ENCODE assay signal across 8 cellular contexts in genomic region chr7:133253522-133253882, GRCh38. TPM values are rescaled to one million over a fixed set of nuclear protein-coding genes. Genes with fewer than 3 reads are reported as not detected.
DNase-seq lines count a peak whose midpoint lies in the region; ATAC-seq and TF ChIP-seq lines count a peak whose summit lies in the region.

No MANE protein-coding gene starts in this region.

- H3K4me3 ChIP-seq in AG09309 (ENCODE audit: control insufficient read depth, low read depth, low read length), result peak overlapping the region; percentile 81
- peak overlapping the region; percentile 80 to 88 for H3K4me3 ChIP-seq in muscle layer of colon (ENCODE audit: low read depth in 1 of 2, low read length in 2 of 2)

- peak overlapping the region; percentile 71 for H3K27ac ChIP-seq in muscle layer of colon (ENCODE audit: low read depth, low read length)

- no peaks in the 10 kb centered on the region for H3K9me3 ChIP-seq in muscle layer of colon (ENCODE audit: low read length)

- H3K27me3 ChIP-seq in muscle layer of colon (ENCODE audit: control insufficient read depth in 1 of 2, insufficient read depth in 2 of 2, low read length in 2 of 2), result no peaks in the 10 kb centered on the region

- DNase-seq in AG09309 (ENCODE audit: low read depth), result no peak
- DNase-seq in SK-N-DZ (ENCODE audit: low spot score), result peak; percentile 7
- peak; percentile 4 to 12 (median 7) for DNase-seq in effector memory CD8-positive, alpha-beta T cell
- DNase-seq in GF-D8 (lab: John Stamatoyannopoulos, UW), result no peak

- TF ChIP-seq CTCF in AG09309 (IDR thresholded peaks at IDR 0.05; ENCODE audit: control insufficient read depth, insufficient read depth, low read depth, low read length, missing control alignments), result no peak

- peak overlapping the region; percentile 59 for H3K9ac ChIP-seq in muscle layer of colon (ENCODE audit: low read length)

- H3K36me3 Mint-ChIP-seq in effector memory CD8-positive, alpha-beta T cell (ENCODE audit: insufficient read depth), result peaks cover 5% of the 10 kb centered on the region

- no peaks in the 10 kb centered on the region for H3K36me3 ChIP-seq in muscle layer of colon (ENCODE audit: insufficient read depth, low read length)

- H3K9me3 Mint-ChIP-seq in effector memory CD8-positive, alpha-beta T cell, result no peaks in the 10 kb centered on the region

- H3K27me3 Mint-ChIP-seq in effector memory CD8-positive, alpha-beta T cell, result no peaks in the 10 kb centered on the region

- H3K4me1 ChIP-seq in muscle layer of colon (ENCODE audit: insufficient read depth, low read length), result peaks cover 9% of the 10 kb centered on the region

- H3K4me3 Mint-ChIP-seq in effector memory CD8-positive, alpha-beta T cell, result peak overlapping the region; percentile 95 to 96

- peak overlapping the region; percentile 96 for H3K27ac Mint-ChIP-seq in effector memory CD8-positive, alpha-beta T cell

- peaks cover 15 to 31% of the 10 kb centered on the region in 2 donors for H3K4me1 Mint-ChIP-seq in effector memory CD8-positive, alpha-beta T cell (ENCODE audit: low read depth in 2 of 2)

- ATAC-seq in GM21381 (IDR thresholded peaks at IDR 0.05; ENCODE audit: unreplicated experiment), result peak; percentile 18
- peak; percentile 24 for ATAC-seq in effector memory CD8-positive, alpha-beta T cell (replicated peaks)
- ATAC-seq in HG03139 (IDR thresholded peaks at IDR 0.05; ENCODE audit: unreplicated experiment), result no peak
- no peak for ATAC-seq in GM18520 (IDR thresholded peaks at IDR 0.05; ENCODE audit: unreplicated experiment)

RNA-seq across cellular contexts. Expression of gene EXOC4, which starts 0.6 kb away (rescaled TPM):
- polyA plus RNA-seq in SK-N-DZ (2014; cell fraction: cytosol; rRNA removed), result 40.5 and 46.7 TPM in 2 replicates
- 15.6 and 19.3 TPM in 2 replicates for polyA plus RNA-seq in SK-N-DZ (2014; cell fraction: nucleus; rRNA removed)

Comparison
In these comparisons a context has a peak if more than half of its experiments do, and no peak if none do; other contexts are left out.
1. DNase-seq: peak in SK-N-DZ (single experiment) and effector memory CD8-positive, alpha-beta T cell (3 of 3); none in AG09309 (single experiment) and GF-D8 (single experiment).
2. ATAC-seq: peak in GM21381 (single experiment) and effector memory CD8-positive, alpha-beta T cell (single experiment); none in HG03139 (single experiment) and GM18520 (single experiment).